ENCODE assay signal across 9 cellular contexts in genomic region chr15:64990168-64990470, GRCh38. TPM values are rescaled to one million over a fixed set of nuclear protein-coding genes. Genes with fewer than 3 reads are reported as not detected.
A peak's percentile ranks its signal among the peaks of the same experiment; 100 is the strongest.
DNase-seq lines count a peak whose midpoint lies in the region; ATAC-seq and TF ChIP-seq lines count a peak whose summit lies in the region.
"Had no signal": no experiment of that assay in that cellular context is flagged by ENCODE, and none has a peak within 500 bp of the region (broad histone marks: within the 10 kb centered on the region; RNA-seq: fewer than 3 reads in every experiment).

No MANE protein-coding gene starts in this region.

- POLR2A ChIA-PET in A673 (lab: Charles Lee; ENCODE audit: low non-redundant PET) = interaction anchor here (0.5 kb wide), 1 partner anchor 195 kb away, joined by 3 read pairs; the partner anchor contains the start of gene CLPX

- ATAC-seq in GM21381 (IDR thresholded peaks at IDR 0.05; ENCODE audit: unreplicated experiment) = no peak

- H3K9ac ChIP-seq in colonic mucosa (ENCODE audit: low read depth in 2 of 2, low read length in 2 of 2) = peak overlapping the region; percentile 36 to 77
- H3K9ac ChIP-seq in mucosa of rectum (ENCODE audit: low read depth in 1 of 2, low read length in 2 of 2) = peak overlapping the region; percentile 83 to 95

- CTCF ChIA-PET in A673 (lab: Charles Lee) = no interaction called here

- no peak for TF ChIP-seq CTCF in A673 (conservative IDR thresholded peaks at IDR 0.05; ENCODE audit: low read depth, low read length)
- no peak for TF ChIP-seq CTCF in colonic mucosa (IDR thresholded peaks at IDR 0.05)

- TSS peak; percentile 90 for BruUV-seq in A673 (replicated peaks; lab: Mats Ljungman, UMichigan)

- peak overlapping the region; percentile 95 for H3K27ac ChIP-seq in A673 (ENCODE audit: low read depth, low read length, poor library complexity, severe bottlenecking)
- peak overlapping the region; percentile 70 for H3K27ac ChIP-seq in KOPT-K1 (ENCODE audit: low read depth, low read length, poor library complexity, severe bottlenecking)
- H3K27ac ChIP-seq in colonic mucosa = peak overlapping the region; percentile 89
- H3K27ac ChIP-seq in mucosa of rectum (ENCODE audit: low read depth in 2 of 2, low read length in 2 of 2) = peak overlapping the region; percentile 86 to 90

- no peaks in the 10 kb centered on the region for H3K27me3 ChIP-seq in A673 (replicated peaks; ENCODE audit: insufficient read depth, low read depth, low read length, poor library complexity)
- no peaks in the 10 kb centered on the region for H3K27me3 ChIP-seq in colonic mucosa
- H3K27me3 ChIP-seq in mucosa of rectum (ENCODE audit: control insufficient read depth in 2 of 2, insufficient read depth in 2 of 2, low read length in 2 of 2) = no peaks in the 10 kb centered on the region

- H3K4me3 ChIP-seq in A673 (ENCODE audit: low read depth, low read length, poor library complexity, severe bottlenecking) (peak overlapping the region; percentile 99), colonic mucosa (peak overlapping the region; percentile 94), mucosa of rectum (ENCODE audit: low read length in 2 of 2) (peak overlapping the region; percentile 94 to 100)

- no peaks in the 10 kb centered on the region for H3K9me3 ChIP-seq in A673 (ENCODE audit: low read depth, low read length, poor library complexity, severe bottlenecking)
- no peaks in the 10 kb centered on the region for H3K9me3 ChIP-seq in KOPT-K1 (ENCODE audit: insufficient read depth, low read length, poor library complexity, severe bottlenecking)
- no peaks in the 10 kb centered on the region for H3K9me3 ChIP-seq in colonic mucosa
- no peaks in the 10 kb centered on the region for H3K9me3 ChIP-seq in mucosa of rectum (ENCODE audit: control insufficient read depth in 2 of 2, low read length in 2 of 2)

- H3K4me1 ChIP-seq in A673 (ENCODE audit: insufficient read depth, low read length, poor library complexity, severe bottlenecking) (peaks cover 16% of the 10 kb centered on the region), colonic mucosa (peaks cover 17% of the 10 kb centered on the region), mucosa of rectum (ENCODE audit: control insufficient read depth in 2 of 2, insufficient read depth in 2 of 2, low read length in 2 of 2) (peaks cover 9 to 16% of the 10 kb centered on the region in 2 donors)

- DNase-seq in A673 (ENCODE audit: low spot score) = no peak
- DNase-seq in colonic mucosa = no peak
- no peak for DNase-seq in NCI-H446 treated with DMSO at 0.1 percent for 48 hours (lab: John Stamatoyannopoulos, UW)
- no peak for DNase-seq in NCI-H2029 treated with DMSO at 0.1 percent for 48 hours (lab: John Stamatoyannopoulos, UW)
- DNase-seq in NK-92 treated with Interleukin-12 subunit alpha and Interleukin-12 subunit beta, amount 100 ng/mL, for 24 hours (lab: John Stamatoyannopoulos, UW) = no peak

- H3K36me3 ChIP-seq in A673 (ENCODE audit: insufficient read depth, low read length, poor library complexity, severe bottlenecking) = no peaks in the 10 kb centered on the region
- peaks cover 5% of the 10 kb centered on the region; the same call in 1 of the 2 replicates for H3K36me3 ChIP-seq in KOPT-K1 (ENCODE audit: insufficient read depth, low read length)
- no peaks in the 10 kb centered on the region for H3K36me3 ChIP-seq in colonic mucosa
- H3K36me3 ChIP-seq in mucosa of rectum (ENCODE audit: control insufficient read depth in 2 of 2, insufficient read depth in 2 of 2, low read length in 2 of 2) = peaks cover 0 to 3% of the 10 kb centered on the region in 2 donors

- intact Hi-C loops in A673 (cut with micrococcal nuclease; ENCODE audit: unreplicated experiment) (no loop called here), colonic mucosa (cut with DNase I) (no loop called here)

RNA-seq across cellular contexts. Expression of gene SPG21, which starts 0.4 kb away (rescaled TPM):
- total RNA-seq in A673 (2021) = 85.7 and 89.1 TPM in 2 replicates
- 10 to 100 TPM; 76.3 to 85.8 TPM for total RNA-seq in colonic mucosa

RNA-seq across cellular contexts. Expression of gene MTFMT, which starts 39.3 kb away (rescaled TPM):
- total RNA-seq in A673 (2021) (26.2 and 32.1 TPM in 2 replicates), colonic mucosa (10 to 100 TPM; 22.1 to 25.9 TPM)

RNA-seq across cellular contexts. Expression of gene SLC51B, which starts 55.1 kb away (rescaled TPM):
- total RNA-seq in A673 (2021) (not detected in 2 replicates), colonic mucosa (100 to 1,000 TPM in 1 of 2 donors, 10 to 100 TPM in 1; 73.1 to 102 TPM)
- total RNA-seq: T-helper 2 cell treated with Interferon-gamma antibody and Interleukin-4, amounts not matched to agents 100 ng/mL and 5 ng/mL, for 36 hours had no signal

Comparison
In these comparisons a context has a peak if more than half of its experiments do, and no peak if none do; other contexts are left out.
1. RNA of gene SLC51B, which starts 55.1 kb away (total RNA-seq): 73.1 to 102 TPM in colonic mucosa; not detected in A673; every median in the first group is over 10 times any median in the second.
2. Peak in every context shown above with its lines, with median percentiles within 50 percentile points of each other: H3K27ac ChIP-seq and H3K4me3 ChIP-seq.